In the genomic region with DNA sequence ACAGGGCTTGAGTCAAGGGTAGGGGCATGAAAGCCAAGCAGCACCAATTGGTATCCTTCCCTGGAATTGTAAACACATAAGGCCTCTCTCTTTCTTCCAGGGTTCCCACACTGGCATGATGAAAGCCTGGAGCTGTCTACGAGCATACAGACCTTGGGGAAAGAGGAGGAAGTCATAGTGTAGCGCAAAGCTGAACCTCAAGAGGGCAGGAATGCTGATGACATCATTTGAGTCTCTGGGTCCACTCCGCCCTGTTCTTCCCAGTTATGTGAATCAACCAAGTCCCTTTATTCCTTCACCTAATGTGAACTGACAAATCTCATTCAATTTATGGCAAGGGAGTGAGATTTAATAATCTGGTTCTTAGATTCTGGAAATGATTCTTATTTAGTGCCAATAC, we compare ENCODE assay signal across 20 cellular contexts.
A peak's percentile ranks its signal among the peaks of the same experiment; 100 is the strongest.
DNase-seq lines count a peak whose midpoint lies in the region; ATAC-seq and TF ChIP-seq lines count a peak whose summit lies in the region.
"Had no signal": no experiment of that assay in that cellular context is flagged by ENCODE, and none has a peak within 500 bp of the region (broad histone marks: within the 10 kb centered on the region; RNA-seq: fewer than 3 reads in every experiment).

No MANE protein-coding gene starts in this region.

- no peaks in the 10 kb centered on the region for H4K20me1 ChIP-seq in GM23338 (replicated peaks; ENCODE audit: insufficient read depth)

- H3K27me3 Mint-ChIP-seq in GM23338 (ENCODE audit: insufficient read depth, low read depth, poor library complexity): no peaks in the 10 kb centered on the region

- H2AFZ ChIP-seq in GM23338: no peak overlapping the region

- H3K27ac ChIP-seq in GM23338 (ENCODE audit: low read depth): no peak overlapping the region
- H3K27ac ChIP-seq: 22Rv1, ascending aorta, right atrium auricular region had no signal

- no peak overlapping the region; the same call in 1 of the 2 replicates for H3K27ac Mint-ChIP-seq in GM23338
- H3K27ac Mint-ChIP-seq: activated CD4-positive, alpha-beta memory T cell treated with anti-CD3 and anti-CD28 coated beads, Interleukin-2, amount 10 ng/mL, durations not matched to agents 7 days and 5 days; natural killer cell treated with Interleukin-12 subunit alpha and Interleukin-12 subunit beta and Interleukin-15 and Interleukin-18, amount 100 ng/mL, for 72 hours had no signal

- H3K79me2 ChIP-seq in GM23338 (replicated peaks; ENCODE audit: insufficient read depth): no peaks in the 10 kb centered on the region

- H3K36me3 ChIP-seq in GM23338 (ENCODE audit: insufficient read depth): no peaks in the 10 kb centered on the region
- H3K36me3 ChIP-seq: ascending aorta, right atrium auricular region had no signal

- H3K4me3 Mint-ChIP-seq in GM23338: no peak overlapping the region
- H3K4me3 Mint-ChIP-seq: activated CD4-positive, alpha-beta memory T cell treated with anti-CD3 and anti-CD28 coated beads, Interleukin-2, amount 10 ng/mL, durations not matched to agents 7 days and 5 days; natural killer cell treated with Interleukin-12 subunit alpha and Interleukin-12 subunit beta and Interleukin-15 and Interleukin-18, amount 100 ng/mL, for 72 hours had no signal

- no peaks in the 10 kb centered on the region for H3K4me1 ChIP-seq in GM23338 (ENCODE audit: insufficient read depth)
- H3K4me1 ChIP-seq: ascending aorta, right atrium auricular region had no signal

- no peaks in the 10 kb centered on the region for H3F3A ChIP-seq in GM23338 (replicated peaks; ENCODE audit: low read depth)

- ATAC-seq in GM23338 (peak; percentile 60; the same call in 2 of the 3 replicates), SK-N-SH treated with all-trans-retinoic acid at 6 μM for 48 hours (peak; percentile 75), HG03095 (IDR thresholded peaks at IDR 0.05; ENCODE audit: unreplicated experiment) (no peak)
- ATAC-seq: natural killer cell treated with Interleukin-12 subunit alpha and Interleukin-12 subunit beta and Interleukin-15 and Interleukin-18, amount 100 ng/mL, for 72 hours had no signal

- H3K36me3 Mint-ChIP-seq in GM23338 (ENCODE audit: low read depth): no peaks in the 10 kb centered on the region
- H3K36me3 Mint-ChIP-seq: natural killer cell treated with Interleukin-12 subunit alpha and Interleukin-12 subunit beta and Interleukin-15 and Interleukin-18, amount 100 ng/mL, for 72 hours had no signal

- DNase-seq in DMS 273 (lab: John Stamatoyannopoulos, UW; ENCODE audit: unreplicated experiment) (peak; percentile 12), DMS 273 treated with DMSO at 0.1 percent for 48 hours (lab: John Stamatoyannopoulos, UW) (no peak), GM23338 (ENCODE audit: low spot score) (peak; percentile 36), fibroblast of the aortic adventitia (ENCODE audit: low read depth) (peak; percentile 13)
- DNase-seq in activated naive CD4-positive, alpha-beta T cell treated with Interleukin-2 at 50 U/mL for 16 hours: no peak
- DNase-seq in activated CD4-positive, alpha-beta T cell treated with anti-CD3 and anti-CD28 coated beads, Interleukin-2, amount 50 U/mL, for 1 hour: no peak
- DNase-seq: activated CD4-positive, alpha-beta memory T cell treated with anti-CD3 and anti-CD28 coated beads, Interleukin-2, amount 10 ng/mL, durations not matched to agents 7 days and 5 days; C1 segment of cervical spinal cord; dermis blood vessel endothelial cell; EL; NCI-H1694 treated with DMSO at 0.1 percent for 48 hours; SHP77; stimulated activated CD4-positive, alpha-beta T cell treated with anti-CD3 and anti-CD28 coated beads, Interleukin-2, amount 100 ng/mL, for 24 hours; T1000 had no signal

- H3K27me3 ChIP-seq in GM23338 (ENCODE audit: insufficient read depth): no peaks in the 10 kb centered on the region
- H3K27me3 ChIP-seq: ascending aorta, right atrium auricular region had no signal

- peaks cover 4% of the 10 kb centered on the region for H3K4me1 Mint-ChIP-seq in GM23338

- no peaks in the 10 kb centered on the region; the same call in 1 of the 2 replicates for H3K9me2 ChIP-seq in GM23338 (ENCODE audit: insufficient read depth)

- TF ChIP-seq CTCF in GM23338 (conservative IDR thresholded peaks at IDR 0.05; ENCODE audit: low read depth in 2 of 2) (peak in 1 of 2 experiments; percentile 35; a peak in 2 of 4 replicates), fibroblast of the aortic adventitia (IDR thresholded peaks at IDR 0.05; ENCODE audit: insufficient read depth, low read length) (no peak)

- H3K4me2 ChIP-seq in GM23338: no peak overlapping the region

- no peaks in the 10 kb centered on the region for H3K9me3 Mint-ChIP-seq in GM23338
- H3K9me3 Mint-ChIP-seq: activated CD4-positive, alpha-beta memory T cell treated with anti-CD3 and anti-CD28 coated beads, Interleukin-2, amount 10 ng/mL, durations not matched to agents 7 days and 5 days; natural killer cell treated with Interleukin-12 subunit alpha and Interleukin-12 subunit beta and Interleukin-15 and Interleukin-18, amount 100 ng/mL, for 72 hours had no signal

- H3K4me3 ChIP-seq in GM23338 (no peak overlapping the region), fibroblast of the aortic adventitia (ENCODE audit: low read depth, low read length) (no peak overlapping the region)
- H3K4me3 ChIP-seq: ascending aorta, right atrium auricular region had no signal

TF ChIP-seq in GM23338, 12 proteins besides CTCF, POLR2A, EP300 and RAD21:
- TF ChIP-seq CREB1 (CRISPR knock-in tag; IDR thresholded peaks at IDR 0.05; ENCODE audit: low read depth): peak; percentile 58; the same call in 1 of the 2 replicates
- TF ChIP-seq EZH2 (IDR thresholded peaks at IDR 0.05; ENCODE audit: low read depth, unreplicated experiment): no peak
TF ChIP-seq in GM23338: peak in this region for 1.

TF ChIP-seq in SK-N-SH treated with all-trans-retinoic acid at 6 μM for 48 hours, 23 proteins besides CTCF, POLR2A, EP300 and RAD21 (continues in another document):
- TF ChIP-seq ZFP30 (CRISPR knock-in tag; IDR thresholded peaks at IDR 0.05) (no peak), CSDC2 (CRISPR knock-in tag; IDR thresholded peaks at IDR 0.05) (no peak), ZC3H10 (CRISPR knock-in tag; IDR thresholded peaks at IDR 0.05) (no peak), ZNF70 (CRISPR knock-in tag; IDR thresholded peaks at IDR 0.05) (no peak), ESRRG (CRISPR knock-in tag; IDR thresholded peaks at IDR 0.05) (no peak), SNAI2 (CRISPR knock-in tag; IDR thresholded peaks at IDR 0.05) (no peak), ARNTL (CRISPR knock-in tag; IDR thresholded peaks at IDR 0.05; ENCODE audit: borderline replicate concordance, low read depth) (no peak)
- TF ChIP-seq, protein P1, sequence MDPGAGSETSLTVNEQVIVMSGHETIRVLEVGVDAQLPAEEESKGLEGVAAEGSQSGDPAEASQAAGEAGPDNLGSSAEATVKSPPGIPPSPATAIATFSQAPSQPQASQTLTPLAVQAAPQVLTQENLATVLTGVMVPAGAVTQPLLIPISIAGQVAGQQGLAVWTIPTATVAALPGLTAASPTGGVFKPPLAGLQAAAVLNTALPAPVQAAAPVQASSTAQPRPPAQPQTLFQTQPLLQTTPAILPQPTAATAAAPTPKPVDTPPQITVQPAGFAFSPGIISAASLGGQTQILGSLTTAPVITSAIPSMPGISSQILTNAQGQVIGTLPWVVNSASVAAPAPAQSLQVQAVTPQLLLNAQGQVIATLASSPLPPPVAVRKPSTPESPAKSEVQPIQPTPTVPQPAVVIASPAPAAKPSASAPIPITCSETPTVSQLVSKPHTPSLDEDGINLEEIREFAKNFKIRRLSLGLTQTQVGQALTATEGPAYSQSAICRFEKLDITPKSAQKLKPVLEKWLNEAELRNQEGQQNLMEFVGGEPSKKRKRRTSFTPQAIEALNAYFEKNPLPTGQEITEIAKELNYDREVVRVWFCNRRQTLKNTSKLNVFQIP (CRISPR knock-in tag; IDR thresholded peaks at IDR 0.05; ENCODE audit: borderline replicate concordance, low read depth): no peak
- TF ChIP-seq, protein P2, sequence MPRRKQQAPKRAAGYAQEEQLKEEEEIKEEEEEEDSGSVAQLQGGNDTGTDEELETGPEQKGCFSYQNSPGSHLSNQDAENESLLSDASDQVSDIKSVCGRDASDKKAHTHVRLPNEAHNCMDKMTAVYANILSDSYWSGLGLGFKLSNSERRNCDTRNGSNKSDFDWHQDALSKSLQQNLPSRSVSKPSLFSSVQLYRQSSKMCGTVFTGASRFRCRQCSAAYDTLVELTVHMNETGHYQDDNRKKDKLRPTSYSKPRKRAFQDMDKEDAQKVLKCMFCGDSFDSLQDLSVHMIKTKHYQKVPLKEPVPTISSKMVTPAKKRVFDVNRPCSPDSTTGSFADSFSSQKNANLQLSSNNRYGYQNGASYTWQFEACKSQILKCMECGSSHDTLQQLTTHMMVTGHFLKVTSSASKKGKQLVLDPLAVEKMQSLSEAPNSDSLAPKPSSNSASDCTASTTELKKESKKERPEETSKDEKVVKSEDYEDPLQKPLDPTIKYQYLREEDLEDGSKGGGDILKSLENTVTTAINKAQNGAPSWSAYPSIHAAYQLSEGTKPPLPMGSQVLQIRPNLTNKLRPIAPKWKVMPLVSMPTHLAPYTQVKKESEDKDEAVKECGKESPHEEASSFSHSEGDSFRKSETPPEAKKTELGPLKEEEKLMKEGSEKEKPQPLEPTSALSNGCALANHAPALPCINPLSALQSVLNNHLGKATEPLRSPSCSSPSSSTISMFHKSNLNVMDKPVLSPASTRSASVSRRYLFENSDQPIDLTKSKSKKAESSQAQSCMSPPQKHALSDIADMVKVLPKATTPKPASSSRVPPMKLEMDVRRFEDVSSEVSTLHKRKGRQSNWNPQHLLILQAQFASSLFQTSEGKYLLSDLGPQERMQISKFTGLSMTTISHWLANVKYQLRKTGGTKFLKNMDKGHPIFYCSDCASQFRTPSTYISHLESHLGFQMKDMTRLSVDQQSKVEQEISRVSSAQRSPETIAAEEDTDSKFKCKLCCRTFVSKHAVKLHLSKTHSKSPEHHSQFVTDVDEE (CRISPR knock-in tag; IDR thresholded peaks at IDR 0.05): no peak
- TF ChIP-seq, protein P3, sequence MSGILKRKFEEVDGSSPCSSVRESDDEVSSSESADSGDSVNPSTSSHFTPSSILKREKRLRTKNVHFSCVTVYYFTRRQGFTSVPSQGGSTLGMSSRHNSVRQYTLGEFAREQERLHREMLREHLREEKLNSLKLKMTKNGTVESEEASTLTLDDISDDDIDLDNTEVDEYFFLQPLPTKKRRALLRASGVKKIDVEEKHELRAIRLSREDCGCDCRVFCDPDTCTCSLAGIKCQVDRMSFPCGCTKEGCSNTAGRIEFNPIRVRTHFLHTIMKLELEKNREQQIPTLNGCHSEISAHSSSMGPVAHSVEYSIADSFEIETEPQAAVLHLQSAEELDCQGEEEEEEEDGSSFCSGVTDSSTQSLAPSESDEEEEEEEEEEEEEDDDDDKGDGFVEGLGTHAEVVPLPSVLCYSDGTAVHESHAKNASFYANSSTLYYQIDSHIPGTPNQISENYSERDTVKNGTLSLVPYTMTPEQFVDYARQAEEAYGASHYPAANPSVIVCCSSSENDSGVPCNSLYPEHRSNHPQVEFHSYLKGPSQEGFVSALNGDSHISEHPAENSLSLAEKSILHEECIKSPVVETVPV (CRISPR knock-in tag; IDR thresholded peaks at IDR 0.05): no peak

Comparison
In these comparisons a context has a peak if more than half of its experiments do, and no peak if none do; other contexts are left out.
1. DNase-seq: peak in DMS 273 (single experiment), GM23338 (single experiment) and fibroblast of the aortic adventitia (single experiment); none in DMS 273 treated with DMSO at 0.1 percent for 48 hours (single experiment), activated naive CD4-positive, alpha-beta T cell treated with Interleukin-2 at 50 U/mL for 16 hours (single experiment) and activated CD4-positive, alpha-beta T cell treated with anti-CD3 and anti-CD28 coated beads, Interleukin-2, amount 50 U/mL, for 1 hour (single experiment).